In genomic region chr4:44725861-44726820, GRCh38 we compare ENCODE assay signal across 8 cellular contexts. TPM values are rescaled to one million over a fixed set of nuclear protein-coding genes. Genes with fewer than 3 reads are reported as not detected.
A peak's percentile ranks its signal among the peaks of the same experiment; 100 is the strongest.
DNase-seq lines count a peak whose midpoint lies in the region; ATAC-seq, FAIRE-seq and TF ChIP-seq lines count a peak whose summit lies in the region.

TSS of gene GNPDA2 (minus strand) at chr4:44726556. CDS start at chr4:44722207, 4,349 bp downstream.

- FAIRE-seq in D721Med (lab: Jason Lieb, UNC): no peak

- no peaks in the 10 kb centered on the region for H3K9me2 ChIP-seq in OCI-LY7 (ENCODE audit: insufficient read depth, low read length)

- peak within 1 kb of the TSS; percentile 74 to 84 for H3K9ac ChIP-seq in mucosa of rectum (ENCODE audit: low read depth in 1 of 2, low read length in 2 of 2)

- intact Hi-C loops in OCI-LY7 (cut with micrococcal nuclease; ENCODE audit: unreplicated experiment): loop anchor here (1.0 kb wide), 1 partner anchor 47 kb away; no protein-coding TSS in a partner anchor

- peaks cover 48% of the 10 kb centered on the region for H3K79me2 ChIP-seq in OCI-LY7 (ENCODE audit: insufficient read depth, low read depth, low read length)

- TF ChIP-seq POLR2A in erythroblast (IDR thresholded peaks at IDR 0.05; ENCODE audit: low read length): peak; percentile 83

- ATAC-seq in GM21515 (IDR thresholded peaks at IDR 0.05; ENCODE audit: unreplicated experiment): peak; percentile 92

- H4K20me1 ChIP-seq in OCI-LY7 (ENCODE audit: insufficient read depth, low read length): peaks cover 6% of the 10 kb centered on the region

- H3K4me1 ChIP-seq in OCI-LY7 (ENCODE audit: insufficient read depth, low read length, poor library complexity, severe bottlenecking) (peaks cover 14% of the 10 kb centered on the region), mucosa of rectum (ENCODE audit: control insufficient read depth in 2 of 2, insufficient read depth in 2 of 2, low read length in 2 of 2) (peaks cover 6 to 9% of the 10 kb centered on the region in 2 donors)

- H3K4me3 ChIP-seq in OCI-LY7 (ENCODE audit: low read depth, low read length, poor library complexity, severe bottlenecking) (peak within 1 kb of the TSS; percentile 90), mucosa of rectum (ENCODE audit: low read length in 2 of 2) (peak within 1 kb of the TSS; percentile 70 to 89)

- peak within 1 kb of the TSS; percentile 99 for H2AFZ ChIP-seq in OCI-LY7 (ENCODE audit: low read length)

- H3K27ac ChIP-seq in OCI-LY7 (ENCODE audit: low read depth, low read length, poor library complexity, severe bottlenecking) (peak within 1 kb of the TSS; percentile 27), mucosa of rectum (ENCODE audit: low read depth in 2 of 2, low read length in 2 of 2) (peak within 1 kb of the TSS; percentile 39 to 67)

- no peaks in the 10 kb centered on the region for H3K27me3 ChIP-seq in mucosa of rectum (ENCODE audit: control insufficient read depth in 2 of 2, insufficient read depth in 2 of 2, low read length in 2 of 2)

- TF ChIP-seq CTCF in D721Med (IDR thresholded peaks at IDR 0.05; ENCODE audit: insufficient read depth, missing control alignments) (peak; percentile 36), OCI-LY7 (conservative IDR thresholded peaks at IDR 0.05; ENCODE audit: low read length) (peak; percentile 39; the same call in 1 of the 2 replicates)

- DNase-seq in D721Med (ENCODE audit: insufficient read length, low spot score): peak; percentile 55
- DNase-seq in HuH-7 (ENCODE audit: low spot score): peak; percentile 87
- DNase-seq in OCI-LY7 (ENCODE audit: low spot score): peak; percentile 91
- DNase-seq in activated T-cell treated with anti-CD3 and anti-CD28 coated beads for 48 hours (ENCODE audit: low read depth): peak; percentile 74
- DNase-seq in erythroblast (lab: John Stamatoyannopoulos, UW): peak; percentile 93
- DNase-seq in stimulated activated CD8-positive, alpha-beta memory T cell treated with anti-CD3 and anti-CD28 coated beads, Interleukin-4, amount 100 ng/mL, for 48 hours: peak; percentile 86

- BruUV-seq in OCI-LY7 (replicated peaks; lab: Mats Ljungman, UMichigan): no TSS peak

- H3K9me3 ChIP-seq in OCI-LY7 (ENCODE audit: low read length) (no peaks in the 10 kb centered on the region), mucosa of rectum (ENCODE audit: control insufficient read depth in 2 of 2, low read length in 2 of 2) (no peaks in the 10 kb centered on the region)

- CTCF ChIA-PET in OCI-LY7 (lab: Charles Lee; ENCODE audit: unreplicated experiment): no interaction called here

- H3K4me2 ChIP-seq in OCI-LY7 (ENCODE audit: low read length): peak within 1 kb of the TSS; percentile 84

- POLR2A ChIA-PET in OCI-LY7 (lab: Charles Lee): interaction anchor here (0.7 to 3.5 kb wide), 6 partner anchors 9 to 48 kb away, joined by 3 to 16 read pairs (median 6); partner anchors contain the start of gene GUF1

- H3K36me3 ChIP-seq in OCI-LY7 (ENCODE audit: insufficient read depth, low read length): no peaks in the 10 kb centered on the region
- no peaks in the 10 kb centered on the region for H3K36me3 ChIP-seq in mucosa of rectum (ENCODE audit: control insufficient read depth in 2 of 2, insufficient read depth in 2 of 2, low read length in 2 of 2)

RNA-seq across cellular contexts. Expression of gene GNPDA2, which starts in this region (rescaled TPM):
- 9.1 and 10.1 TPM in 2 replicates for total RNA-seq in OCI-LY7 (2014; rRNA removed; shearing (Covaris generic))
- 11.2 and 12.1 TPM in 2 replicates for total RNA-seq in OCI-LY7 (2022)

Comparison
In these comparisons a context has a peak if more than half of its experiments do, and no peak if none do; other contexts are left out.
1. Peak in every context shown above with its lines: DNase-seq, ATAC-seq, H3K4me3 ChIP-seq and H3K27ac ChIP-seq.